14 cellular contexts compared by ENCODE assay signal in genomic region chr7:82050792-82051191, GRCh38.
DNase-seq lines count a peak whose midpoint lies in the region; ATAC-seq, FAIRE-seq and TF ChIP-seq lines count a peak whose summit lies in the region.
"Had no signal": no experiment of that assay in that cellular context is flagged by ENCODE, and none has a peak within 500 bp of the region (broad histone marks: within the 10 kb centered on the region; RNA-seq: fewer than 3 reads in every experiment).

No MANE protein-coding gene starts in this region.

- CTCF ChIA-PET in A549 (lab: Yijun Ruan, JAX) (interaction anchor here (0.6 to 1.4 kb wide), 4 partner anchors 29 to 680 kb away, joined by 3 read pairs; no protein-coding TSS in a partner anchor), HEK293T (lab: Yijun Ruan, JAX) (interaction anchor here (0.8 kb wide), 1 partner anchor 521 kb away, joined by 3 read pairs; no protein-coding TSS in a partner anchor)

- no peak overlapping the region for H3K4me3 Mint-ChIP-seq in progenitor cell of endocrine pancreas (ENCODE audit: low read depth)
- H3K4me3 Mint-ChIP-seq: endodermal cell; stimulated activated naive B cell treated with anti-CD40 and anti-IgM and Interleukin-4, amounts not matched to agents 10 μg/mL and 1 μg/mL and 100 μg/mL, for 72 hours had no signal

- no peaks in the 10 kb centered on the region for H3K36me3 Mint-ChIP-seq in progenitor cell of endocrine pancreas (ENCODE audit: insufficient read depth)
- H3K36me3 Mint-ChIP-seq: activated naive CD4-positive, alpha-beta T cell treated with anti-CD3 and anti-CD28 coated beads, Interleukin-2, amount 50 U/mL, for 72 hours; stimulated activated naive B cell treated with anti-CD40 and anti-IgM and Interleukin-4, amounts not matched to agents 10 μg/mL and 1 μg/mL and 100 μg/mL, for 72 hours had no signal

- 5% methylated on average over 4 of the region's 4 CpGs for WGBS in A549 (ENCODE audit: missing lambda C conversion rate)

- no peak for TF ChIP-seq POLR2A in A549 (IDR thresholded peaks at IDR 0.05; ENCODE audit: low read length)

- H3K4me2 ChIP-seq in A549, result peak overlapping the region; percentile 89
- H3K4me2 ChIP-seq: BLaER1 had no signal

- ATAC-seq in A549 (peak; percentile 66 to 70), HG02970 (IDR thresholded peaks at IDR 0.05; ENCODE audit: low FRiP score, unreplicated experiment) (no peak)
- ATAC-seq: activated naive CD4-positive, alpha-beta T cell treated with anti-CD3 and anti-CD28 coated beads, Interleukin-2, amount 50 U/mL, for 72 hours; stimulated activated naive B cell treated with anti-CD40 and anti-IgM and Interleukin-4, amounts not matched to agents 10 μg/mL and 1 μg/mL and 100 μg/mL, for 72 hours had no signal

- no peaks in the 10 kb centered on the region for H3K27me3 ChIP-seq in ascending aorta
- H3K27me3 ChIP-seq: BLaER1 had no signal

- no peak for TF ChIP-seq RAD21 in A549 (conservative IDR thresholded peaks at IDR 0.05 in 1 of 2, IDR thresholded peaks at IDR 0.05 in 1 of 2)

- no peaks in the 10 kb centered on the region for H3K27me3 Mint-ChIP-seq in progenitor cell of endocrine pancreas
- H3K27me3 Mint-ChIP-seq: stimulated activated naive B cell treated with anti-CD40 and anti-IgM and Interleukin-4, amounts not matched to agents 10 μg/mL and 1 μg/mL and 100 μg/mL, for 72 hours had no signal

- FAIRE-seq in A549 (lab: Jason Lieb, UNC) (no peak), RCC 7860 (lab: Jason Lieb, UNC) (no peak)

- H3K4me3 ChIP-seq in A549 (0 out of 3 replicates have a peak overlapping the region, but pooled peaks have one; percentile 4), astrocyte of the cerebellum (ENCODE audit: low read depth, low read length) (no peak overlapping the region), ascending aorta (no peak overlapping the region)
- H3K4me3 ChIP-seq: BLaER1 had no signal

- H3K4me1 Mint-ChIP-seq in progenitor cell of endocrine pancreas (ENCODE audit: low read depth), result peaks cover 22% of the 10 kb centered on the region
- H3K4me1 Mint-ChIP-seq: stimulated activated naive B cell treated with anti-CD40 and anti-IgM and Interleukin-4, amounts not matched to agents 10 μg/mL and 1 μg/mL and 100 μg/mL, for 72 hours had no signal

- POLR2A ChIA-PET in A549 (lab: Yijun Ruan, JAX), result no interaction called here
- POLR2A ChIA-PET in HEK293T (lab: Yijun Ruan, JAX), result no interaction called here

- DNase-seq in A549 (ENCODE audit: low read depth in 1 of 2, low spot score in 1 of 2) (peak in 1 of 2 experiments; percentile 59), HEK293T (ENCODE audit: extremely low spot score) (peak; percentile 10), astrocyte of the cerebellum (ENCODE audit: low read depth) (peak; percentile 5), inferior parietal cortex (ENCODE audit: extremely low spot score) (peak; percentile 28), progenitor cell of endocrine pancreas (ENCODE audit: low spot score, unreplicated experiment) (no peak), RCC 7860 (ENCODE audit: low spot score) (no peak), ascending aorta (ENCODE audit: low spot score in 2 of 2) (no peak)
- DNase-seq: activated CD4-positive, alpha-beta T cell treated with anti-CD3 and anti-CD28 coated beads, Interleukin-2, amount 50 U/mL, for 4 hours; endodermal cell; NCI-H524 treated with DMSO at 0.1 percent for 48 hours; stimulated activated naive B cell treated with anti-CD40 and anti-IgM and Interleukin-4, amounts not matched to agents 10 μg/mL and 1 μg/mL and 100 μg/mL, for 72 hours had no signal

- intact Hi-C loops in ascending aorta (cut with DNase I), result no loop called here

- in situ Hi-C loops in astrocyte of the cerebellum (cut with HindIII; ENCODE audit: low sequenced_read_pairs), result no loop called here

- peak overlapping the region; percentile 85 to 94 for H3K27ac ChIP-seq in A549
- H3K27ac ChIP-seq in ascending aorta, result no peak overlapping the region
- H3K27ac ChIP-seq: BLaER1 had no signal

- H3K9me3 Mint-ChIP-seq in progenitor cell of endocrine pancreas (ENCODE audit: low read depth), result no peaks in the 10 kb centered on the region
- H3K9me3 Mint-ChIP-seq: activated naive CD4-positive, alpha-beta T cell treated with anti-CD3 and anti-CD28 coated beads, Interleukin-2, amount 50 U/mL, for 72 hours; endodermal cell; stimulated activated naive B cell treated with anti-CD40 and anti-IgM and Interleukin-4, amounts not matched to agents 10 μg/mL and 1 μg/mL and 100 μg/mL, for 72 hours had no signal

- H3K9me3 ChIP-seq in A549 (no peaks in the 10 kb centered on the region), ascending aorta (no peaks in the 10 kb centered on the region)
- H3K9me3 ChIP-seq: BLaER1 had no signal

- no peaks in the 10 kb centered on the region for H3K36me3 ChIP-seq in ascending aorta
- H3K36me3 ChIP-seq: BLaER1 had no signal

- no peak overlapping the region for H3K27ac Mint-ChIP-seq in progenitor cell of endocrine pancreas
- H3K27ac Mint-ChIP-seq: activated naive CD4-positive, alpha-beta T cell treated with anti-CD3 and anti-CD28 coated beads, Interleukin-2, amount 50 U/mL, for 72 hours; endodermal cell; stimulated activated naive B cell treated with anti-CD40 and anti-IgM and Interleukin-4, amounts not matched to agents 10 μg/mL and 1 μg/mL and 100 μg/mL, for 72 hours had no signal

- no peak for TF ChIP-seq EP300 in A549 (IDR thresholded peaks at IDR 0.05)

- H3K4me1 ChIP-seq in A549 (peaks cover 52% of the 10 kb centered on the region), ascending aorta (no peaks in the 10 kb centered on the region)
- H3K4me1 ChIP-seq: BLaER1 had no signal

- TF ChIP-seq CTCF in A549 (IDR thresholded peaks at IDR 0.05) (no peak), astrocyte of the cerebellum (IDR thresholded peaks at IDR 0.05; ENCODE audit: low read depth, low read length, missing control alignments) (no peak), progenitor cell of endocrine pancreas (IDR thresholded peaks at IDR 0.05; ENCODE audit: unreplicated experiment) (no peak), ascending aorta (IDR thresholded peaks at IDR 0.05) (no peak)

TF ChIP-seq in A549, 52 proteins besides CTCF, POLR2A, EP300 and RAD21:
- TF ChIP-seq RNF2 (IDR thresholded peaks at IDR 0.05; ENCODE audit: borderline replicate concordance, low read depth) (no peak), CBX8 (IDR thresholded peaks at IDR 0.05) (no peak), FOSL2 (IDR thresholded peaks at IDR 0.05) (no peak), FOSL2 (CRISPR knock-in tag; IDR thresholded peaks at IDR 0.05) (peak; percentile 45), MAX (IDR thresholded peaks at IDR 0.05) (0 out of 2 replicates have a peak, but pooled peaks have one; percentile 6)
TF ChIP-seq in A549: peak in this region for 2.

TF ChIP-seq in HEK293T, 16 proteins besides CTCF, POLR2A, EP300 and RAD21:
- TF ChIP-seq HDGF (IDR thresholded peaks at IDR 0.05; ENCODE audit: borderline replicate concordance), result no peak
- TF ChIP-seq NFRKB (IDR thresholded peaks at IDR 0.05), result no peak
- TF ChIP-seq SUZ12 (IDR thresholded peaks at IDR 0.05), result no peak
- TF ChIP-seq FOXK2 (IDR thresholded peaks at IDR 0.05), result no peak
- TF ChIP-seq, protein P1, sequence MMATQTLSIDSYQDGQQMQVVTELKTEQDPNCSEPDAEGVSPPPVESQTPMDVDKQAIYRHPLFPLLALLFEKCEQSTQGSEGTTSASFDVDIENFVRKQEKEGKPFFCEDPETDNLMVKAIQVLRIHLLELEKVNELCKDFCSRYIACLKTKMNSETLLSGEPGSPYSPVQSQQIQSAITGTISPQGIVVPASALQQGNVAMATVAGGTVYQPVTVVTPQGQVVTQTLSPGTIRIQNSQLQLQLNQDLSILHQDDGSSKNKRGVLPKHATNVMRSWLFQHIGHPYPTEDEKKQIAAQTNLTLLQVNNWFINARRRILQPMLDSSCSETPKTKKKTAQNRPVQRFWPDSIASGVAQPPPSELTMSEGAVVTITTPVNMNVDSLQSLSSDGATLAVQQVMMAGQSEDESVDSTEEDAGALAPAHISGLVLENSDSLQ (IDR thresholded peaks at IDR 0.05), result 0 out of 2 replicates have a peak, but pooled peaks have one; percentile 37
- TF ChIP-seq BHLHE40 (IDR thresholded peaks at IDR 0.05; ENCODE audit: borderline replicate concordance), result no peak

Comparison
In these comparisons a context has a peak if more than half of its experiments do, and no peak if none do; other contexts are left out.
1. DNase-seq: peak in HEK293T (single experiment), astrocyte of the cerebellum (single experiment) and inferior parietal cortex (single experiment); none in progenitor cell of endocrine pancreas (single experiment), RCC 7860 (single experiment) and ascending aorta (0 of 2).
2. H3K27ac ChIP-seq: peak in A549 (2 of 2); none in ascending aorta (0 of 2).